ENCODE assay signal across 15 cellular contexts in the genomic region with DNA sequence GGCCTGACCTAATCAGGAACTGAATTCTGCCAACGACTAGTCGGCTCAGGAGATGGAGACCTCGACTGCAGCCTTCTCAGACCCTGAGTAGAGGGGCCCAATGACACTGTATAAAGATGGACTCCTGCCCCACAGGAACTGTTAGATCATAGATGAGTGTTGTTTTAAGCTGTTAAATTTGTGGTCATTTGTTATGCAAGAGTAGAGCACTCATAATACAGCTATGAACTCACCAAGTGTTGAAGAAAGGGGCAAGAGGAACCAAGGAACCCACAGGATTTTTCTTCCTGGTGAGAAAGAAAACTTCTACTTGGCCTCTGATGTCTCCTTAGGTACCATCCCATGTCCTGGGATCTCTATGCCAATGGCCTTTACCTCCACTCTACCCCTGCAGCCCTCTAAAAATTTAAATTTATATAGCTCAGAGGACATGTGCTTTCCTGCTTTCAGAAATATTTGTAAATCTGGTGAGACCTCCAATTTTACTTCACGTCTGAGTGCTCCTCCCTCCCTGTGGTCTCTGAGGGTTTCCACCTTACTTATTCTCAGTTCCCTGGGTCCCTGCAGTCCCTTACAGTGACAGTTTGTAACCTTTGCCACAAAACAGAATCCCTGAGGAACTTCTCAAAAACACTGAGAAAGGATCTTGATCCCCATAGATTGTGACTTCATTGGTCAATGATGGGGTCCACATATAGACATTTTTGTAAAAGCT.
A peak's percentile ranks its signal among the peaks of the same experiment; 100 is the strongest.
DNase-seq lines count a peak whose midpoint lies in the region; ATAC-seq lines count a peak whose summit lies in the region.
"Had no signal": no experiment of that assay in that cellular context is flagged by ENCODE, and none has a peak within 500 bp of the region (broad histone marks: within the 10 kb centered on the region; RNA-seq: fewer than 3 reads in every experiment).

No MANE protein-coding gene starts in this region.

- no peaks in the 10 kb centered on the region for H3K36me3 Mint-ChIP-seq in activated CD4-positive, alpha-beta memory T cell treated with anti-CD3 and anti-CD28 coated beads for 36 hours

- H3K4me1 Mint-ChIP-seq in activated CD4-positive, alpha-beta memory T cell treated with anti-CD3 and anti-CD28 coated beads for 36 hours (ENCODE audit: low read depth), result no peaks in the 10 kb centered on the region
- H3K4me1 Mint-ChIP-seq: activated CD4-positive, alpha-beta T cell treated with anti-CD3 and anti-CD28 coated beads, Interleukin-2, amount 10 ng/mL, durations not matched to agents 24 days and 14 days; nephron had no signal

- intact Hi-C loops in activated CD4-positive, alpha-beta memory T cell treated with anti-CD3 and anti-CD28 coated beads for 36 hours (cut with micrococcal nuclease), result no loop called here

- H4K20me1 ChIP-seq in BLaER1, result no peaks in the 10 kb centered on the region

- peaks cover 9% of the 10 kb centered on the region for H3K27me3 Mint-ChIP-seq in activated CD4-positive, alpha-beta memory T cell treated with anti-CD3 and anti-CD28 coated beads for 36 hours
- H3K27me3 Mint-ChIP-seq: activated CD4-positive, alpha-beta T cell treated with anti-CD3 and anti-CD28 coated beads, Interleukin-2, amount 10 ng/mL, durations not matched to agents 24 days and 14 days had no signal

- H3K9ac ChIP-seq in BLaER1, result no peak overlapping the region

- no peaks in the 10 kb centered on the region for H3K27me3 ChIP-seq in BLaER1

- ATAC-seq in HG03354 (IDR thresholded peaks at IDR 0.05; ENCODE audit: poor library complexity, severe bottlenecking, unreplicated experiment) (peak; percentile 58), GM18907 (IDR thresholded peaks at IDR 0.05; ENCODE audit: unreplicated experiment) (no peak), GM19452 (IDR thresholded peaks at IDR 0.05; ENCODE audit: unreplicated experiment) (no peak), GM18511 (IDR thresholded peaks at IDR 0.05; ENCODE audit: unreplicated experiment) (no peak)
- ATAC-seq: psoas muscle had no signal

- H3K9me3 ChIP-seq in BLaER1, result no peaks in the 10 kb centered on the region
- H3K9me3 ChIP-seq: psoas muscle had no signal

- H3K4me3 Mint-ChIP-seq in activated CD4-positive, alpha-beta memory T cell treated with anti-CD3 and anti-CD28 coated beads for 36 hours, result no peak overlapping the region
- H3K4me3 Mint-ChIP-seq: activated CD4-positive, alpha-beta T cell treated with anti-CD3 and anti-CD28 coated beads, Interleukin-2, amount 10 ng/mL, durations not matched to agents 24 days and 14 days; nephron had no signal

- no peak overlapping the region for H3K27ac Mint-ChIP-seq in activated CD4-positive, alpha-beta memory T cell treated with anti-CD3 and anti-CD28 coated beads for 36 hours
- H3K27ac Mint-ChIP-seq: activated CD4-positive, alpha-beta T cell treated with anti-CD3 and anti-CD28 coated beads, Interleukin-2, amount 10 ng/mL, durations not matched to agents 24 days and 14 days; nephron had no signal

- H3K36me3 ChIP-seq in BLaER1, result no peaks in the 10 kb centered on the region

- no peak overlapping the region for H3K27ac ChIP-seq in BLaER1
- H3K27ac ChIP-seq: psoas muscle had no signal

- peak overlapping the region; percentile 41 for H3K4me2 ChIP-seq in BLaER1

- CTCF ChIA-PET in activated CD4-positive, alpha-beta memory T cell treated with anti-CD3 and anti-CD28 coated beads for 36 hours (lab: Charles Lee), result no interaction called here

- DNase-seq in SIG-M5 (lab: John Stamatoyannopoulos, UW) (peak; percentile 14), iris pigment epithelial cell (ENCODE audit: low read depth) (peak; percentile 80)
- no peak for DNase-seq in activated CD4-positive, alpha-beta memory T cell treated with anti-CD3 and anti-CD28 coated beads for 36 hours
- DNase-seq: activated CD4-positive, alpha-beta T cell treated with anti-CD3 and anti-CD28 coated beads, Interleukin-2, amount 10 ng/mL, durations not matched to agents 24 days and 14 days; activated CD8-positive, alpha-beta memory T cell treated with anti-CD3 and anti-CD28 coated beads, Interleukin-2, amount 50 U/mL, for 48 hours; activated gamma-delta T cell treated with Interleukin-2 at 50 U/mL for 16 hours; effector memory CD4-positive, alpha-beta T cell; NCI-H1436 treated with DMSO at 0.1 percent for 48 hours; psoas muscle had no signal

- H3K9me3 Mint-ChIP-seq in activated CD4-positive, alpha-beta memory T cell treated with anti-CD3 and anti-CD28 coated beads for 36 hours, result no peaks in the 10 kb centered on the region
- H3K9me3 Mint-ChIP-seq: activated CD4-positive, alpha-beta T cell treated with anti-CD3 and anti-CD28 coated beads, Interleukin-2, amount 10 ng/mL, durations not matched to agents 24 days and 14 days; nephron had no signal

- H3K4me3 ChIP-seq in BLaER1, result no peak overlapping the region
- H3K4me3 ChIP-seq: psoas muscle had no signal

- POLR2A ChIA-PET in activated CD4-positive, alpha-beta memory T cell treated with anti-CD3 and anti-CD28 coated beads for 36 hours (lab: Charles Lee), result no interaction called here

- peaks cover 10% of the 10 kb centered on the region for H3K4me1 ChIP-seq in BLaER1
- H3K4me1 ChIP-seq: psoas muscle had no signal
